ENCODE assay signal across 8 cellular contexts in genomic region chr2:45992021-45992745, GRCh38.
DNase-seq lines count a peak whose midpoint lies in the region; TF ChIP-seq lines count a peak whose summit lies in the region.

No MANE protein-coding gene starts in this region.

- H3K27me3 Mint-ChIP-seq in activated naive CD4-positive, alpha-beta T cell treated with anti-CD3 and anti-CD28 coated beads for 36 hours (ENCODE audit: low read depth) = no peaks in the 10 kb centered on the region

- no peak for TF ChIP-seq CTCF in left ventricle myocardium inferior (IDR thresholded peaks at IDR 0.05; ENCODE audit: borderline replicate concordance)

- H3K9me3 Mint-ChIP-seq in activated naive CD4-positive, alpha-beta T cell treated with anti-CD3 and anti-CD28 coated beads for 36 hours = no peaks in the 10 kb centered on the region

- intact Hi-C loops in left ventricle myocardium inferior (cut with micrococcal nuclease) = no loop called here
- intact Hi-C loops in activated naive CD4-positive, alpha-beta T cell treated with anti-CD3 and anti-CD28 coated beads for 36 hours (cut with micrococcal nuclease) = loop anchor here (5.0 kb wide), 1 partner anchor 350 kb away; no protein-coding TSS in a partner anchor

- no peak overlapping the region for H3K4me3 Mint-ChIP-seq in activated naive CD4-positive, alpha-beta T cell treated with anti-CD3 and anti-CD28 coated beads for 36 hours

- no peaks in the 10 kb centered on the region for H3K27me3 ChIP-seq in SJSA1 (replicated peaks)
- no peaks in the 10 kb centered on the region for H3K27me3 ChIP-seq in left ventricle myocardium inferior (ENCODE audit: low read depth)
- no peaks in the 10 kb centered on the region for H3K27me3 ChIP-seq in stomach smooth muscle (ENCODE audit: control insufficient read depth in 1 of 2, insufficient read depth in 2 of 2, low read length in 2 of 2)

- H3K4me3 ChIP-seq in SJSA1 (no peak overlapping the region), left ventricle myocardium inferior (no peak overlapping the region), stomach smooth muscle (ENCODE audit: low read length in 2 of 2) (peak overlapping the region in 1 of 2 donors; percentile 8)

- H3K9me3 ChIP-seq in SJSA1 (replicated peaks) (no peaks in the 10 kb centered on the region), left ventricle myocardium inferior (replicated peaks) (no peaks in the 10 kb centered on the region), stomach smooth muscle (ENCODE audit: control insufficient read depth in 2 of 2, low read length in 2 of 2) (no peaks in the 10 kb centered on the region)

- H3K27ac Mint-ChIP-seq in activated naive CD4-positive, alpha-beta T cell treated with anti-CD3 and anti-CD28 coated beads for 36 hours = no peak overlapping the region

- CTCF ChIA-PET in activated naive CD4-positive, alpha-beta T cell treated with anti-CD3 and anti-CD28 coated beads for 36 hours (lab: Charles Lee) = interaction anchor here (0.6 to 1.4 kb wide), 2 partner anchors 10 to 220 kb away, joined by 5 to 6 read pairs; no protein-coding TSS in a partner anchor

- peaks cover 9% of the 10 kb centered on the region for H3K4me1 Mint-ChIP-seq in activated naive CD4-positive, alpha-beta T cell treated with anti-CD3 and anti-CD28 coated beads for 36 hours (ENCODE audit: low read depth)

- H3K4me1 ChIP-seq in SJSA1 (replicated peaks) = peaks cover 16% of the 10 kb centered on the region
- H3K4me1 ChIP-seq in left ventricle myocardium inferior = peaks cover 33% of the 10 kb centered on the region
- peaks cover 27% of the 10 kb centered on the region for H3K4me1 ChIP-seq in stomach smooth muscle (ENCODE audit: control insufficient read depth, insufficient read depth, low read length)

- H3K27ac ChIP-seq in SJSA1 (no peak overlapping the region), left ventricle myocardium inferior (replicated peaks) (peak overlapping the region; percentile 24), stomach smooth muscle (ENCODE audit: low read length) (peak overlapping the region; percentile 53)

- no peaks in the 10 kb centered on the region for H3K36me3 ChIP-seq in SJSA1
- peaks cover 5% of the 10 kb centered on the region for H3K36me3 ChIP-seq in left ventricle myocardium inferior
- H3K36me3 ChIP-seq in stomach smooth muscle (ENCODE audit: control insufficient read depth in 2 of 2, insufficient read depth in 2 of 2, low read length in 2 of 2) = peaks cover 0 to 4% of the 10 kb centered on the region in 2 donors

- peak; percentile 41 for DNase-seq in HK-2 (ENCODE audit: unreplicated experiment)
- DNase-seq in SJSA1 (ENCODE audit: low read depth in 1 of 2, low spot score in 2 of 2) = peak; percentile 32 to 53
- no peak for DNase-seq in left ventricle myocardium inferior
- no peak for DNase-seq in hypothalamus (lab: John Stamatoyannopoulos, UW)
- no peak for DNase-seq in NCI-H82 treated with DMSO at 0.1 percent for 48 hours (lab: John Stamatoyannopoulos, UW; ENCODE audit: unreplicated experiment)
- no peak for DNase-seq in OCI-M1 (lab: John Stamatoyannopoulos, UW)
- no peak for DNase-seq in activated naive CD4-positive, alpha-beta T cell treated with anti-CD3 and anti-CD28 coated beads for 36 hours

- H3K36me3 Mint-ChIP-seq in activated naive CD4-positive, alpha-beta T cell treated with anti-CD3 and anti-CD28 coated beads for 36 hours (ENCODE audit: low read depth) = no peaks in the 10 kb centered on the region

- H3K9ac ChIP-seq in stomach smooth muscle (ENCODE audit: low read length in 2 of 2) = no peak overlapping the region

Comparison
In these comparisons a context has a peak if more than half of its experiments do, and no peak if none do; other contexts are left out.
1. DNase-seq: peak in HK-2 (single experiment) and SJSA1 (2 of 2); none in left ventricle myocardium inferior (single experiment), hypothalamus (0 of 51), NCI-H82 treated with DMSO at 0.1 percent for 48 hours (single experiment), OCI-M1 (single experiment) and activated naive CD4-positive, alpha-beta T cell treated with anti-CD3 and anti-CD28 coated beads for 36 hours (single experiment).